Comparison of ENCODE assay signal across 17 cellular contexts in genomic region chr4:176443117-176443516, GRCh38.
DNase-seq lines count a peak whose midpoint lies in the region; ATAC-seq and TF ChIP-seq lines count a peak whose summit lies in the region.
"Had no signal": no experiment of that assay in that cellular context is flagged by ENCODE, and none has a peak within 500 bp of the region (broad histone marks: within the 10 kb centered on the region; RNA-seq: fewer than 3 reads in every experiment).

No MANE protein-coding gene starts in this region.

- DNase-seq in Daoy (ENCODE audit: low read depth), result peak; percentile 73
- DNase-seq in NCI-H460 (ENCODE audit: extremely low read depth, low read depth), result peak; percentile 26
- DNase-seq in cardiac fibroblast (ENCODE audit: low read depth in 2 of 2), result peak; percentile 86 to 95
- peak; percentile 95 for DNase-seq in non-pigmented ciliary epithelial cell (ENCODE audit: low read depth)
- DNase-seq in HUDEP-2 (lab: John Stamatoyannopoulos, UW; ENCODE audit: unreplicated experiment in 76 of 76), result no peak
- no peak for DNase-seq in D341Med (ENCODE audit: low spot score)
- DNase-seq: activated CD4-positive, alpha-beta T cell treated with anti-CD3 and anti-CD28 coated beads, Interleukin-2, amount 50 U/mL, for 4 hours; COR-L47; heart left ventricle; NCI-H2029 treated with DMSO at 0.1 percent for 48 hours; occipital lobe; stimulated activated CD4-positive, alpha-beta T cell treated with anti-CD3 and anti-CD28 coated beads, Interleukin-4, amount 100 ng/mL, for 1 hour; stimulated activated naive CD8-positive, alpha-beta T cell treated with anti-CD3 and anti-CD28 coated beads, Interleukin-15, amount 100 ng/mL, for 72 hours had no signal

- no peak for TF ChIP-seq POLR2A in GM18505 (IDR thresholded peaks at IDR 0.05; ENCODE audit: borderline replicate concordance, extremely low read depth, insufficient read depth, insufficient read length)

- ATAC-seq in GM18505 (IDR thresholded peaks at IDR 0.05; ENCODE audit: unreplicated experiment) (no peak), GM21423 (IDR thresholded peaks at IDR 0.05; ENCODE audit: unreplicated experiment) (no peak)
- ATAC-seq: GM12878; heart left ventricle; stimulated activated naive CD8-positive, alpha-beta T cell treated with anti-CD3 and anti-CD28 coated beads, Interleukin-15, amount 100 ng/mL, for 72 hours had no signal

- TF ChIP-seq CTCF in cardiac fibroblast (IDR thresholded peaks at IDR 0.05; ENCODE audit: low read depth, low read length), result no peak

- H3K4me3 ChIP-seq in cardiac fibroblast (replicated peaks in 1 of 2; ENCODE audit: low read depth in 2 of 2, low read length in 2 of 2), result no peak overlapping the region
- H3K4me3 ChIP-seq: GM12878, HAP-1, heart left ventricle had no signal

Comparison
In these comparisons a context has a peak if more than half of its experiments do, and no peak if none do; other contexts are left out.
1. DNase-seq: peak in Daoy (single experiment), NCI-H460 (single experiment), cardiac fibroblast (2 of 2) and non-pigmented ciliary epithelial cell (single experiment); none in HUDEP-2 (0 of 76) and D341Med (single experiment).